8 cellular contexts compared by ENCODE assay signal in genomic region chr10:50431791-50432190, GRCh38.
DNase-seq lines count a peak whose midpoint lies in the region; ATAC-seq lines count a peak whose summit lies in the region.

No MANE protein-coding gene starts in this region.

- DNase-seq in stimulated activated CD4-positive, alpha-beta T cell treated with anti-CD3 and anti-CD28 coated beads, Interleukin-15, amount 100 ng/mL, for 24 hours: peak; percentile 39
- DNase-seq in stimulated activated CD4-positive, alpha-beta T cell treated with anti-CD3 and anti-CD28 coated beads, Interleukin-2, amount 100 ng/mL, for 48 hours: no peak
- DNase-seq in activated naive CD4-positive, alpha-beta T cell treated with anti-CD3 and anti-CD28 coated beads, Interleukin-2, amount 50 U/mL, for 72 hours (ENCODE audit: low spot score in 2 of 2): peak in 1 of 2 donors; percentile 23
- DNase-seq in sciatic nerve (ENCODE audit: low spot score): no peak
- DNase-seq in KG1 (lab: John Stamatoyannopoulos, UW): no peak
- no peak for DNase-seq in AG08396 (ENCODE audit: low spot score)
- DNase-seq in ureter (ENCODE audit: low spot score): no peak

- H3K27ac Mint-ChIP-seq in activated naive CD4-positive, alpha-beta T cell treated with anti-CD3 and anti-CD28 coated beads, Interleukin-2, amount 50 U/mL, for 72 hours: peak overlapping the region; percentile 80

- ATAC-seq in HG02973 (IDR thresholded peaks at IDR 0.05; ENCODE audit: unreplicated experiment): peak; percentile 72
- ATAC-seq in activated naive CD4-positive, alpha-beta T cell treated with anti-CD3 and anti-CD28 coated beads, Interleukin-2, amount 50 U/mL, for 72 hours: peak; percentile 67 to 72
- ATAC-seq in sciatic nerve: peak; percentile 56

- intact Hi-C loops in sciatic nerve (cut with DNase I): no loop called here

- no peaks in the 10 kb centered on the region for H3K9me3 Mint-ChIP-seq in activated naive CD4-positive, alpha-beta T cell treated with anti-CD3 and anti-CD28 coated beads, Interleukin-2, amount 50 U/mL, for 72 hours

- H3K36me3 Mint-ChIP-seq in activated naive CD4-positive, alpha-beta T cell treated with anti-CD3 and anti-CD28 coated beads, Interleukin-2, amount 50 U/mL, for 72 hours: peaks cover 14 to 21% of the 10 kb centered on the region in 2 donors
